ENCODE assay signal across 15 cellular contexts in genomic region chr6:72650081-72650745, GRCh38. TPM values are rescaled to one million over a fixed set of nuclear protein-coding genes. Genes with fewer than 3 reads are reported as not detected.
DNase-seq lines count a peak whose midpoint lies in the region; ATAC-seq and TF ChIP-seq lines count a peak whose summit lies in the region.
"Had no signal": no experiment of that assay in that cellular context is flagged by ENCODE, and none has a peak within 500 bp of the region (broad histone marks: within the 10 kb centered on the region; RNA-seq: fewer than 3 reads in every experiment).

No MANE protein-coding gene starts in this region.

- no peak for DNase-seq in natural killer cell treated with Interleukin-12 subunit alpha and Interleukin-12 subunit beta and Interleukin-15 and Interleukin-18, amount 100 ng/mL, for 72 hours (ENCODE audit: low spot score)
- DNase-seq in natural killer cell: no peak
- peak; percentile 11 for DNase-seq in SK-MEL-5 (ENCODE audit: low read depth, low spot score)
- DNase-seq in epithelial cell of esophagus (ENCODE audit: low read depth): peak; percentile 39
- DNase-seq in medulla oblongata (ENCODE audit: extremely low spot score): no peak
- no peak for DNase-seq in central memory CD4-positive, alpha-beta T cell
- no peak for DNase-seq in NCI-H146 treated with DMSO at 0.1 percent for 48 hours (lab: John Stamatoyannopoulos, UW; ENCODE audit: unreplicated experiment)
- DNase-seq: activated effector memory CD4-positive, alpha-beta T cell treated with anti-CD3 and anti-CD28 coated beads, Interleukin-2, amount 50 U/mL, for 16 hours; left cardiac atrium; MV-4-11; nephron progenitor cell; SIG-M5; WERI-Rb-1 had no signal

- no peak for ATAC-seq in natural killer cell treated with Interleukin-12 subunit alpha and Interleukin-12 subunit beta and Interleukin-15 and Interleukin-18, amount 100 ng/mL, for 72 hours
- ATAC-seq in natural killer cell (no peak), GM18519 (IDR thresholded peaks at IDR 0.05; ENCODE audit: low FRiP score, unreplicated experiment) (no peak)
- ATAC-seq: left cardiac atrium had no signal

- H3K9me3 Mint-ChIP-seq in natural killer cell treated with Interleukin-12 subunit alpha and Interleukin-12 subunit beta and Interleukin-15 and Interleukin-18, amount 100 ng/mL, for 72 hours: no peaks in the 10 kb centered on the region
- peaks cover 0 to 3% of the 10 kb centered on the region in 2 donors for H3K9me3 Mint-ChIP-seq in natural killer cell
- H3K9me3 Mint-ChIP-seq: nephron progenitor cell had no signal

- intact Hi-C loops in natural killer cell (cut with micrococcal nuclease): no loop called here

- peaks cover 18 to 22% of the 10 kb centered on the region in 2 donors for H3K4me1 Mint-ChIP-seq in natural killer cell treated with Interleukin-12 subunit alpha and Interleukin-12 subunit beta and Interleukin-15 and Interleukin-18, amount 100 ng/mL, for 72 hours (ENCODE audit: low read depth in 2 of 2)
- no peaks in the 10 kb centered on the region for H3K4me1 Mint-ChIP-seq in natural killer cell

- peaks cover 0 to 2% of the 10 kb centered on the region in 2 donors for H3K27me3 Mint-ChIP-seq in natural killer cell treated with Interleukin-12 subunit alpha and Interleukin-12 subunit beta and Interleukin-15 and Interleukin-18, amount 100 ng/mL, for 72 hours
- no peaks in the 10 kb centered on the region for H3K27me3 Mint-ChIP-seq in natural killer cell (ENCODE audit: low read depth in 2 of 2)

- TF ChIP-seq CTCF in natural killer cell (IDR thresholded peaks at IDR 0.05) (no peak), epithelial cell of esophagus (IDR thresholded peaks at IDR 0.05; ENCODE audit: insufficient read depth, low read depth, low read length, missing control alignments) (no peak)

- no peaks in the 10 kb centered on the region for H3K36me3 Mint-ChIP-seq in natural killer cell treated with Interleukin-12 subunit alpha and Interleukin-12 subunit beta and Interleukin-15 and Interleukin-18, amount 100 ng/mL, for 72 hours
- H3K36me3 Mint-ChIP-seq in natural killer cell: no peaks in the 10 kb centered on the region

- no peak overlapping the region for H3K4me3 ChIP-seq in epithelial cell of esophagus (ENCODE audit: low read length)
- H3K4me3 ChIP-seq: skin epidermis had no signal

- H3K27ac Mint-ChIP-seq in natural killer cell treated with Interleukin-12 subunit alpha and Interleukin-12 subunit beta and Interleukin-15 and Interleukin-18, amount 100 ng/mL, for 72 hours: peak overlapping the region; percentile 13 to 38
- H3K27ac Mint-ChIP-seq in natural killer cell: no peak overlapping the region
- H3K27ac Mint-ChIP-seq: nephron progenitor cell had no signal

- H3K4me3 Mint-ChIP-seq in natural killer cell treated with Interleukin-12 subunit alpha and Interleukin-12 subunit beta and Interleukin-15 and Interleukin-18, amount 100 ng/mL, for 72 hours: peak overlapping the region; percentile 9
- no peak overlapping the region for H3K4me3 Mint-ChIP-seq in natural killer cell
- H3K4me3 Mint-ChIP-seq: nephron progenitor cell had no signal

- in situ Hi-C loops in SK-MEL-5 (cut with HindIII; ENCODE audit: low pct_unique_long_range_greater_than_20kb, low sequenced_read_pairs): no loop called here

RNA-seq across cellular contexts. Expression of gene KCNQ5, which starts 28.3 kb away (rescaled TPM):
- 10 to 100 TPM in 1 of 2 donors, 1 to 10 TPM in 1; 3.8 to 13.3 TPM for total RNA-seq in natural killer cell treated with Interleukin-12 subunit alpha and Interleukin-12 subunit beta and Interleukin-15 and Interleukin-18, amount 100 ng/mL, for 72 hours
- 1 to 10 TPM; 8.2 to 9.7 (median 8.7) TPM for total RNA-seq in natural killer cell
- total RNA-seq in SK-MEL-5 (2014; rRNA removed; shearing (Covaris generic)): 13.9 and 24.1 TPM in 2 replicates
- polyA plus RNA-seq in SK-MEL-5 (2015; cell fraction: cytosol; rRNA removed): 21.7 and 38.0 TPM in 2 replicates
- polyA plus RNA-seq in SK-MEL-5 (2015; cell fraction: nucleus; rRNA removed): 13.5 and 16.7 TPM in 2 replicates

Comparison
In these comparisons a context has a peak if more than half of its experiments do, and no peak if none do; other contexts are left out.
1. H3K27ac Mint-ChIP-seq: peak in natural killer cell treated with Interleukin-12 subunit alpha and Interleukin-12 subunit beta and Interleukin-15 and Interleukin-18, amount 100 ng/mL, for 72 hours (2 of 2); none in natural killer cell (0 of 2).
2. DNase-seq: peak in SK-MEL-5 (single experiment) and epithelial cell of esophagus (single experiment); none in natural killer cell treated with Interleukin-12 subunit alpha and Interleukin-12 subunit beta and Interleukin-15 and Interleukin-18, amount 100 ng/mL, for 72 hours (single experiment), natural killer cell (single experiment), medulla oblongata (single experiment), central memory CD4-positive, alpha-beta T cell (single experiment) and NCI-H146 treated with DMSO at 0.1 percent for 48 hours (single experiment).